ENCODE assay signal across 8 cellular contexts in the genomic region with DNA sequence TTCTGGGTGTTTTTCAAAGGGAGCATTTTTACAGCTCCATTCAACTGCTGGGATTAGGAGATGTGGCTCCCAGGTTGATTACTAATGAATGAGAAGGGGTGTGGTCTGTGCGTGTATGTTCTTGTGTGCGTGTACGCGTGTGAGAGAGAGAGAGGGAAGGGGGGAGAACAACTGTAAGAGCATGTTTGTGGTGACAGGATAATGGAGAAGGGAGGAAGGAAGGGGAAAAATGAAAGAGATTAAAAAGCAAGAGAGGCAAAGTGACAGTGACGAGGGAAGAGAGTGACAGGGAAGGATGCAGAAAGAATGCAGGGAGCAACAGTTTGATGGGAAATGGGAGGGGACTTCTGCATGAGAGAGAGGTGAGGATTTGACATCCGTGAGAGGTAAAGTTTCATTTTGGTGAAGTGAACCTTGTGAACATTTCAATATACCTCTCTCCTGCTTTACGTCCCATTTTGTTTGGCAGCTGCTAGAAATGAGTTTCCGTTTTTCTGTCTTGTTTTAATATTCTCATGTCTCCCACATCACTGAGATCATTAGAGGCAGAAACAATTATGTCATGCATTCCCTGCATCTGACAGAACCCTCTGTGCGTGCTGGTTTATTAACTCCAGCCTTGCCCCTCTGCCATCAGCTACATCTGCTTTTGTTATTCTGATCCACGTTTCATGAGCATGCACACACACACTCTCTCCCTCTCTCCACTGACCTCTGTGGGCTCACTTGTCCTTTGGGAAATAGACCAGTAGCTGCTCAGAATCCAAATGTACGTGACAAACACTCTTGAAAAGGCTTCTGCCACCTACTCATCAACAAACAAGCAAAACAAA.
A peak's percentile ranks its signal among the peaks of the same experiment; 100 is the strongest.
DNase-seq lines count a peak whose midpoint lies in the region; ATAC-seq and TF ChIP-seq lines count a peak whose summit lies in the region.

No MANE protein-coding gene starts in this region.

- peak; percentile 16 for TF ChIP-seq CTCF in C4-2B (conservative IDR thresholded peaks at IDR 0.05)
- TF ChIP-seq CTCF in gastrocnemius medialis (IDR thresholded peaks at IDR 0.05 in 4 of 5, conservative IDR thresholded peaks at IDR 0.05 in 1 of 5), result peak in 1 of 5 experiments; percentile 3

- in situ Hi-C loops in gastrocnemius medialis (cut with MboI; ENCODE audit: low sequenced_read_pairs in 4 of 4), result loop anchor here in 1 of 4 donors (10.0 kb wide), 1 partner anchor 570 kb away; no protein-coding TSS in a partner anchor

- ATAC-seq in HG03139 (IDR thresholded peaks at IDR 0.05; ENCODE audit: unreplicated experiment) (peak; percentile 0), right cardiac atrium (no peak), gastrocnemius medialis (peak; percentile 3 to 7), HG03025 (IDR thresholded peaks at IDR 0.05; ENCODE audit: low FRiP score, unreplicated experiment) (no peak), HG03175 (IDR thresholded peaks at IDR 0.05; ENCODE audit: unreplicated experiment) (no peak)

- H3K4me1 Mint-ChIP-seq in activated T-helper 2 cell treated with anti-CD3 and anti-CD28 coated beads, Interferon-gamma antibody, Interleukin-2, Interleukin-4, amounts not matched to agents 10 μg/mL and 5 μg/mL and 100 μg/mL, durations not matched to agents 14 hours and 24 hours and 36 hours (ENCODE audit: low read depth), result peaks cover 18% of the 10 kb centered on the region

- H3K4me3 Mint-ChIP-seq in activated T-helper 2 cell treated with anti-CD3 and anti-CD28 coated beads, Interferon-gamma antibody, Interleukin-2, Interleukin-4, amounts not matched to agents 10 μg/mL and 5 μg/mL and 100 μg/mL, durations not matched to agents 14 hours and 24 hours and 36 hours (ENCODE audit: low read depth), result peak overlapping the region; percentile 82

- no peak for TF ChIP-seq POLR2A in gastrocnemius medialis (IDR thresholded peaks at IDR 0.05)

- H3K36me3 Mint-ChIP-seq in activated T-helper 2 cell treated with anti-CD3 and anti-CD28 coated beads, Interferon-gamma antibody, Interleukin-2, Interleukin-4, amounts not matched to agents 10 μg/mL and 5 μg/mL and 100 μg/mL, durations not matched to agents 14 hours and 24 hours and 36 hours (ENCODE audit: low read depth), result no peaks in the 10 kb centered on the region

- no peaks in the 10 kb centered on the region for H3K36me3 ChIP-seq in gastrocnemius medialis

- intact Hi-C loops in activated T-helper 2 cell treated with anti-CD3 and anti-CD28 coated beads, Interferon-gamma antibody, Interleukin-2, Interleukin-4, amounts not matched to agents 10 μg/mL and 5 μg/mL and 100 μg/mL, durations not matched to agents 14 hours and 24 hours and 36 hours (cut with micrococcal nuclease), result loop anchor here (1.0 to 10.0 kb wide), 6 partner anchors 7 to 1550 kb away; partner anchors contain the start of genes ZBTB20 and ZNF80
- intact Hi-C loops in right cardiac atrium (cut with DNase I) (loop anchor here (5.0 to 10.0 kb wide), 2 partner anchors 563 to 570 kb away; no protein-coding TSS in a partner anchor), gastrocnemius medialis (cut with DNase I; ENCODE audit: low total_unique reads) (loop anchor here (1.0 to 10.0 kb wide), 3 partner anchors 93 to 568 kb away; no protein-coding TSS in a partner anchor)

- H3K4me3 ChIP-seq in right cardiac atrium (ENCODE audit: low read length) (peak overlapping the region; percentile 21), gastrocnemius medialis (peak overlapping the region; percentile 62 to 88 (median 73))

- H3K4me1 ChIP-seq in right cardiac atrium (ENCODE audit: control insufficient read depth, insufficient read depth, low read length), result no peaks in the 10 kb centered on the region
- peaks cover 5 to 8% of the 10 kb centered on the region in 2 donors for H3K4me1 ChIP-seq in gastrocnemius medialis

- H3K9me3 ChIP-seq in right cardiac atrium (ENCODE audit: control insufficient read depth, low read length) (no peaks in the 10 kb centered on the region), gastrocnemius medialis (no peaks in the 10 kb centered on the region)

- no peak for DNase-seq in activated T-helper 2 cell treated with anti-CD3 and anti-CD28 coated beads, Interferon-gamma antibody, Interleukin-2, Interleukin-4, amounts not matched to agents 10 μg/mL and 5 μg/mL and 100 μg/mL, durations not matched to agents 14 hours and 24 hours and 36 hours (ENCODE audit: low spot score)
- no peak for DNase-seq in right cardiac atrium
- DNase-seq in gastrocnemius medialis, result no peak
- DNase-seq in central memory CD4-positive, alpha-beta T cell, result no peak

- H3K27me3 ChIP-seq in right cardiac atrium (ENCODE audit: control insufficient read depth, insufficient read depth) (no peaks in the 10 kb centered on the region), gastrocnemius medialis (no peaks in the 10 kb centered on the region)

- peaks cover 15% of the 10 kb centered on the region for H3K27me3 Mint-ChIP-seq in activated T-helper 2 cell treated with anti-CD3 and anti-CD28 coated beads, Interferon-gamma antibody, Interleukin-2, Interleukin-4, amounts not matched to agents 10 μg/mL and 5 μg/mL and 100 μg/mL, durations not matched to agents 14 hours and 24 hours and 36 hours (ENCODE audit: low read depth)

- H3K27ac Mint-ChIP-seq in activated T-helper 2 cell treated with anti-CD3 and anti-CD28 coated beads, Interferon-gamma antibody, Interleukin-2, Interleukin-4, amounts not matched to agents 10 μg/mL and 5 μg/mL and 100 μg/mL, durations not matched to agents 14 hours and 24 hours and 36 hours, result peak overlapping the region; percentile 96

- H3K27ac ChIP-seq in C4-2B (no peak overlapping the region; the same call in 1 of the 2 replicates), right cardiac atrium (ENCODE audit: low read length) (peak overlapping the region; percentile 27), gastrocnemius medialis (peak overlapping the region; percentile 85 to 96 (median 91))

- H3K9me3 Mint-ChIP-seq in activated T-helper 2 cell treated with anti-CD3 and anti-CD28 coated beads, Interferon-gamma antibody, Interleukin-2, Interleukin-4, amounts not matched to agents 10 μg/mL and 5 μg/mL and 100 μg/mL, durations not matched to agents 14 hours and 24 hours and 36 hours, result no peaks in the 10 kb centered on the region

- WGBS in right cardiac atrium, result 3% methylated on average over 11 of the region's 11 CpGs

Comparison
In these comparisons a context has a peak if more than half of its experiments do, and no peak if none do; other contexts are left out.
1. ATAC-seq: peak in HG03139 (single experiment) and gastrocnemius medialis (2 of 2); none in right cardiac atrium (0 of 2), HG03025 (single experiment) and HG03175 (single experiment).